Comparison of ENCODE assay signal across 1 cellular context in genomic region chr1:119711804-119712341, GRCh38.
TF ChIP-seq lines count a peak whose summit lies in the region.

PHGDH (plus strand) TSS chr1:119711934; CDS start chr1:119712023, 89 bp downstream.

TF ChIP-seq in HepG2, 621 proteins besides CTCF, POLR2A, EP300 and RAD21 (continued from another document):
- TF ChIP-seq TIGD3 (CRISPR knock-in tag; IDR thresholded peaks at IDR 0.05; ENCODE audit: borderline replicate concordance) (no peak), NFYC (CRISPR knock-in tag; IDR thresholded peaks at IDR 0.05) (peak; percentile 51), CHD2 (IDR thresholded peaks at IDR 0.05; ENCODE audit: low read depth, low read length) (0 out of 2 replicates have a peak, but pooled peaks have one; percentile 42), GABPA (IDR thresholded peaks at IDR 0.05; ENCODE audit: low read depth, low read length) (no peak), GABPA (CRISPR knock-in tag; IDR thresholded peaks at IDR 0.05; ENCODE audit: low read depth) (0 out of 2 replicates have a peak, but pooled peaks have one; percentile 23), ZFP41 (CRISPR knock-in tag; IDR thresholded peaks at IDR 0.05; ENCODE audit: borderline replicate concordance) (no peak), ZNF274 (CRISPR knock-in tag; IDR thresholded peaks at IDR 0.05) (0 out of 2 replicates have a peak, but pooled peaks have one; percentile 27), ERF (CRISPR knock-in tag; IDR thresholded peaks at IDR 0.05) (peak; percentile 14; the same call in 1 of the 2 replicates), ZNF772 (CRISPR knock-in tag; IDR thresholded peaks at IDR 0.05) (no peak), SAP130 (CRISPR knock-in tag; IDR thresholded peaks at IDR 0.05; ENCODE audit: low read depth) (peak; percentile 48), POLR2AphosphoS5 (IDR thresholded peaks at IDR 0.05; ENCODE audit: low read depth, low read length) (peak; percentile 96), ZNF33B (CRISPR knock-in tag; IDR thresholded peaks at IDR 0.05) (peak; percentile 37; the same call in 1 of the 2 replicates), DR1 (CRISPR knock-in tag; IDR thresholded peaks at IDR 0.05) (no peak), ZFY (CRISPR knock-in tag; IDR thresholded peaks at IDR 0.05) (peak; percentile 72), ZNF746 (CRISPR knock-in tag; IDR thresholded peaks at IDR 0.05) (0 out of 2 replicates have a peak, but pooled peaks have one; percentile 1), MATR3 (CRISPR knock-in tag; IDR thresholded peaks at IDR 0.05) (no peak), CEBPG (CRISPR knock-in tag; IDR thresholded peaks at IDR 0.05) (peak; percentile 45; the same call in 1 of the 2 replicates), TAF1 (CRISPR knock-in tag; IDR thresholded peaks at IDR 0.05) (peak; percentile 92), U2AF1 (optimal IDR thresholded peaks at IDR 0.05; ENCODE audit: low read depth, low read length) (no peak), TCF7 (IDR thresholded peaks at IDR 0.05; ENCODE audit: low read depth) (no peak), ZNF230 (CRISPR knock-in tag; IDR thresholded peaks at IDR 0.05) (no peak), ZNF263 (CRISPR knock-in tag; IDR thresholded peaks at IDR 0.05) (no peak; the same call in 1 of the 2 replicates), CCDC6 (CRISPR knock-in tag; IDR thresholded peaks at IDR 0.05) (peak; percentile 86), RBFOX2 (IDR thresholded peaks at IDR 0.05; ENCODE audit: low read depth, low read length) (peak; percentile 52; the same call in 1 of the 2 replicates), ZMAT3 (CRISPR knock-in tag; conservative IDR thresholded peaks at IDR 0.05) (no peak), RXRB (CRISPR knock-in tag; IDR thresholded peaks at IDR 0.05; ENCODE audit: borderline replicate concordance) (0 out of 2 replicates have a peak, but pooled peaks have one; percentile 10), SOX5 (CRISPR knock-in tag; IDR thresholded peaks at IDR 0.05; ENCODE audit: borderline replicate concordance) (peak; percentile 11; the same call in 1 of the 2 replicates), NFE2L2 (IDR thresholded peaks at IDR 0.05; ENCODE audit: low read length) (no peak)
- TF ChIP-seq, protein P1, sequence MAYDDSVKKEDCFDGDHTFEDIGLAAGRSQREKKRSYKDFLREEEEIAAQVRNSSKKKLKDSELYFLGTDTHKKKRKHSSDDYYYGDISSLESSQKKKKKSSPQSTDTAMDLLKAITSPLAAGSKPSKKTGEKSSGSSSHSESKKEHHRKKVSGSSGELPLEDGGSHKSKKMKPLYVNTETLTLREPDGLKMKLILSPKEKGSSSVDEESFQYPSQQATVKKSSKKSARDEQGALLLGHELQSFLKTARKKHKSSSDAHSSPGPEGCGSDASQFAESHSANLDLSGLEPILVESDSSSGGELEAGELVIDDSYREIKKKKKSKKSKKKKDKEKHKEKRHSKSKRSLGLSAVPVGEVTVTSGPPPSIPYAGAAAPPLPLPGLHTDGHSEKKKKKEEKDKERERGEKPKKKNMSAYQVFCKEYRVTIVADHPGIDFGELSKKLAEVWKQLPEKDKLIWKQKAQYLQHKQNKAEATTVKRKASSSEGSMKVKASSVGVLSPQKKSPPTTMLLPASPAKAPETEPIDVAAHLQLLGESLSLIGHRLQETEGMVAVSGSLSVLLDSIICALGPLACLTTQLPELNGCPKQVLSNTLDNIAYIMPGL (CRISPR knock-in tag; IDR thresholded peaks at IDR 0.05; ENCODE audit: borderline replicate concordance in 1 of 2, low read depth in 1 of 2), result peak; percentile 20 to 45; a peak in 2 of 4 replicates
- TF ChIP-seq, protein P2, sequence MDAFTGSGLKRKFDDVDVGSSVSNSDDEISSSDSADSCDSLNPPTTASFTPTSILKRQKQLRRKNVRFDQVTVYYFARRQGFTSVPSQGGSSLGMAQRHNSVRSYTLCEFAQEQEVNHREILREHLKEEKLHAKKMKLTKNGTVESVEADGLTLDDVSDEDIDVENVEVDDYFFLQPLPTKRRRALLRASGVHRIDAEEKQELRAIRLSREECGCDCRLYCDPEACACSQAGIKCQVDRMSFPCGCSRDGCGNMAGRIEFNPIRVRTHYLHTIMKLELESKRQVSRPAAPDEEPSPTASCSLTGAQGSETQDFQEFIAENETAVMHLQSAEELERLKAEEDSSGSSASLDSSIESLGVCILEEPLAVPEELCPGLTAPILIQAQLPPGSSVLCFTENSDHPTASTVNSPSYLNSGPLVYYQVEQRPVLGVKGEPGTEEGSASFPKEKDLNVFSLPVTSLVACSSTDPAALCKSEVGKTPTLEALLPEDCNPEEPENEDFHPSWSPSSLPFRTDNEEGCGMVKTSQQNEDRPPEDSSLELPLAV (CRISPR knock-in tag; conservative IDR thresholded peaks at IDR 0.05; ENCODE audit: low read depth), result no peak
